Comparison of ENCODE assay signal across 19 cellular contexts in genomic region chr7:115634633-115635032, GRCh38.
DNase-seq lines count a peak whose midpoint lies in the region; ATAC-seq and TF ChIP-seq lines count a peak whose summit lies in the region.
"Had no signal": no experiment of that assay in that cellular context is flagged by ENCODE, and none has a peak within 500 bp of the region (broad histone marks: within the 10 kb centered on the region; RNA-seq: fewer than 3 reads in every experiment).

No MANE protein-coding gene starts in this region.

- no TSS peak for BruUV-seq in PC-3 (replicated peaks; lab: Mats Ljungman, UMichigan)

- no peak overlapping the region for H3K27ac Mint-ChIP-seq in activated CD4-positive, alpha-beta T cell treated with anti-CD3 and anti-CD28 coated beads for 36 hours
- H3K27ac Mint-ChIP-seq: activated B cell treated with CpG ODN at 0.5 μM for 24 hours; activated CD8-positive, alpha-beta memory T cell treated with anti-CD3 and anti-CD28 coated beads, Interleukin-2, amount 10 ng/mL, durations not matched to agents 7 days and 5 days; dendritic cell treated with granulocyte-macrophage colony-stimulating factor and Interleukin-4, amounts not matched to agents 40 ng/mL and 50 ng/mL, for 4 days; naive thymus-derived CD4-positive, alpha-beta T cell had no signal

- H3K4me2 ChIP-seq in PC-3 (ENCODE audit: low read length) = peak overlapping the region; percentile 63
- peak overlapping the region; percentile 43 for H3K4me2 ChIP-seq in hepatocyte

- no peaks in the 10 kb centered on the region for H3K27me3 Mint-ChIP-seq in activated CD4-positive, alpha-beta T cell treated with anti-CD3 and anti-CD28 coated beads for 36 hours
- H3K27me3 Mint-ChIP-seq: activated B cell treated with CpG ODN at 0.5 μM for 24 hours; activated CD8-positive, alpha-beta memory T cell treated with anti-CD3 and anti-CD28 coated beads, Interleukin-2, amount 10 ng/mL, durations not matched to agents 7 days and 5 days; dendritic cell treated with granulocyte-macrophage colony-stimulating factor and Interleukin-4, amounts not matched to agents 40 ng/mL and 50 ng/mL, for 4 days; naive thymus-derived CD4-positive, alpha-beta T cell had no signal

- no peaks in the 10 kb centered on the region for H3F3A ChIP-seq in PC-3 (ENCODE audit: low read length, unreplicated experiment)

- no peaks in the 10 kb centered on the region for H3K9me3 ChIP-seq in PC-3 (ENCODE audit: low read length)
- H3K9me3 ChIP-seq in hepatocyte (ENCODE audit: low read depth) = no peaks in the 10 kb centered on the region
- H3K9me3 ChIP-seq: HAP-1, prostate gland had no signal

- H4K20me1 ChIP-seq in PC-3 (ENCODE audit: low read length) = no peaks in the 10 kb centered on the region
- H4K20me1 ChIP-seq in hepatocyte (ENCODE audit: insufficient read depth, poor library complexity, severe bottlenecking) = no peaks in the 10 kb centered on the region

- intact Hi-C loops in PC-3 (cut with micrococcal nuclease) = no loop called here
- intact Hi-C loops in activated CD4-positive, alpha-beta T cell treated with anti-CD3 and anti-CD28 coated beads for 36 hours (cut with DNase I, micrococcal nuclease) = no loop called here

- H3K4me1 ChIP-seq in PC-3 (ENCODE audit: insufficient read depth, low read length) = peaks cover 11% of the 10 kb centered on the region
- peaks cover 18% of the 10 kb centered on the region for H3K4me1 ChIP-seq in hepatocyte (ENCODE audit: insufficient read depth)
- H3K4me1 ChIP-seq: HAP-1, prostate gland had no signal

- POLR2A ChIA-PET in PC-3 (lab: Charles Lee; ENCODE audit: unreplicated experiment) = interaction anchor here (0.6 to 0.7 kb wide), 3 partner anchors 33 to 403 kb away, joined by 3 to 4 read pairs (median 3); no protein-coding TSS in a partner anchor
- POLR2A ChIA-PET in activated CD4-positive, alpha-beta T cell treated with anti-CD3 and anti-CD28 coated beads for 36 hours (lab: Charles Lee) = no interaction called here

- H3K4me3 ChIP-seq in LNCaP clone FGC (ENCODE audit: low read depth, low read length) (no peak overlapping the region), PC-3 (ENCODE audit: low read length) (no peak overlapping the region), hepatocyte (no peak overlapping the region)
- H3K4me3 ChIP-seq: HAP-1, prostate gland had no signal

- no peak overlapping the region for H2AFZ ChIP-seq in PC-3 (ENCODE audit: low read length)
- no peak overlapping the region for H2AFZ ChIP-seq in hepatocyte

- H3K4me3 Mint-ChIP-seq in activated CD4-positive, alpha-beta T cell treated with anti-CD3 and anti-CD28 coated beads for 36 hours = no peak overlapping the region
- H3K4me3 Mint-ChIP-seq: activated B cell treated with CpG ODN at 0.5 μM for 24 hours; activated CD8-positive, alpha-beta memory T cell treated with anti-CD3 and anti-CD28 coated beads, Interleukin-2, amount 10 ng/mL, durations not matched to agents 7 days and 5 days; dendritic cell treated with granulocyte-macrophage colony-stimulating factor and Interleukin-4, amounts not matched to agents 40 ng/mL and 50 ng/mL, for 4 days; naive thymus-derived CD4-positive, alpha-beta T cell had no signal

- no peaks in the 10 kb centered on the region for H3K9me3 Mint-ChIP-seq in activated CD4-positive, alpha-beta T cell treated with anti-CD3 and anti-CD28 coated beads for 36 hours (ENCODE audit: low read depth)
- H3K9me3 Mint-ChIP-seq: activated B cell treated with CpG ODN at 0.5 μM for 24 hours; dendritic cell treated with granulocyte-macrophage colony-stimulating factor and Interleukin-4, amounts not matched to agents 40 ng/mL and 50 ng/mL, for 4 days had no signal

- DNase-seq in DMS53 (lab: John Stamatoyannopoulos, UW) (peak; percentile 96), LNCaP clone FGC (ENCODE audit: low read depth) (peak; percentile 15), PC-3 (peak; percentile 83), hepatocyte (ENCODE audit: low spot score) (peak; percentile 28), NCI-H1694 treated with DMSO at 0.1 percent for 48 hours (lab: John Stamatoyannopoulos, UW) (no peak)
- DNase-seq in activated CD4-positive, alpha-beta T cell treated with anti-CD3 and anti-CD28 coated beads for 36 hours = no peak
- DNase-seq: activated B cell treated with CpG ODN at 0.5 μM for 24 hours; activated CD8-positive, alpha-beta memory T cell treated with anti-CD3 and anti-CD28 coated beads, Interleukin-2, amount 10 ng/mL, durations not matched to agents 7 days and 5 days; activated effector memory CD4-positive, alpha-beta T cell treated with anti-CD3 and anti-CD28 coated beads, Interleukin-2, amount 50 U/mL, for 16 hours; left ventricle myocardium superior; naive thymus-derived CD4-positive, alpha-beta T cell; NCI-H2171 treated with DMSO at 0.1 percent for 48 hours; RPMI8226; T-helper 1 cell had no signal

- H3K4me1 Mint-ChIP-seq in activated CD4-positive, alpha-beta T cell treated with anti-CD3 and anti-CD28 coated beads for 36 hours = no peaks in the 10 kb centered on the region
- H3K4me1 Mint-ChIP-seq: activated B cell treated with CpG ODN at 0.5 μM for 24 hours; activated CD8-positive, alpha-beta memory T cell treated with anti-CD3 and anti-CD28 coated beads, Interleukin-2, amount 10 ng/mL, durations not matched to agents 7 days and 5 days; naive thymus-derived CD4-positive, alpha-beta T cell had no signal

- no peak overlapping the region for H3K9ac ChIP-seq in PC-3 (ENCODE audit: low read length)

- peak overlapping the region; percentile 32 for H3K27ac ChIP-seq in PC-3 (ENCODE audit: low read length)
- H3K27ac ChIP-seq in hepatocyte = no peak overlapping the region
- H3K27ac ChIP-seq: prostate gland had no signal

- ATAC-seq in PC-3 (peak; percentile 99), GM21528 (IDR thresholded peaks at IDR 0.05; ENCODE audit: low FRiP score, unreplicated experiment) (no peak), HG02642 (IDR thresholded peaks at IDR 0.05; ENCODE audit: poor library complexity, unreplicated experiment) (no peak)
- no peak for ATAC-seq in activated CD4-positive, alpha-beta T cell treated with anti-CD3 and anti-CD28 coated beads for 36 hours
- ATAC-seq: activated CD8-positive, alpha-beta memory T cell treated with anti-CD3 and anti-CD28 coated beads, Interleukin-2, amount 10 ng/mL, durations not matched to agents 7 days and 5 days; left ventricle myocardium superior; naive thymus-derived CD4-positive, alpha-beta T cell had no signal

- H3K79me2 ChIP-seq in PC-3 (ENCODE audit: low read length) (no peaks in the 10 kb centered on the region), hepatocyte (no peaks in the 10 kb centered on the region)

- H3K36me3 ChIP-seq in PC-3 (ENCODE audit: low read depth, low read length) (no peaks in the 10 kb centered on the region), hepatocyte (replicated peaks; ENCODE audit: insufficient read depth, low read depth) (no peaks in the 10 kb centered on the region)
- H3K36me3 ChIP-seq: HAP-1, prostate gland had no signal

- TF ChIP-seq CTCF in LNCaP clone FGC (IDR thresholded peaks at IDR 0.05; ENCODE audit: control insufficient read depth, extremely low read depth, insufficient read depth) = no peak
- TF ChIP-seq CTCF in PC-3 (conservative IDR thresholded peaks at IDR 0.05; ENCODE audit: low read depth, low read length) = no peak
- no peak for TF ChIP-seq CTCF in hepatocyte (IDR thresholded peaks at IDR 0.05; ENCODE audit: poor library complexity)

- H3K36me3 Mint-ChIP-seq in activated CD4-positive, alpha-beta T cell treated with anti-CD3 and anti-CD28 coated beads for 36 hours (ENCODE audit: low read depth) = no peaks in the 10 kb centered on the region
- H3K36me3 Mint-ChIP-seq: activated CD8-positive, alpha-beta memory T cell treated with anti-CD3 and anti-CD28 coated beads, Interleukin-2, amount 10 ng/mL, durations not matched to agents 7 days and 5 days; naive thymus-derived CD4-positive, alpha-beta T cell had no signal

- 9% methylated on average over 4 of the region's 4 CpGs for WGBS in hepatocyte (ENCODE audit: low lambda C conversion rate, missing lambda C conversion rate)

- H3K9me2 ChIP-seq in PC-3 (replicated peaks; ENCODE audit: low read length) = no peaks in the 10 kb centered on the region
- no peaks in the 10 kb centered on the region for H3K9me2 ChIP-seq in hepatocyte (replicated peaks; ENCODE audit: insufficient read depth)

- CTCF ChIA-PET in PC-3 (lab: Charles Lee) = no interaction called here
- CTCF ChIA-PET in activated CD4-positive, alpha-beta T cell treated with anti-CD3 and anti-CD28 coated beads for 36 hours (lab: Charles Lee) = no interaction called here

- no peaks in the 10 kb centered on the region for H3K27me3 ChIP-seq in PC-3 (ENCODE audit: low read length)
- no peaks in the 10 kb centered on the region for H3K27me3 ChIP-seq in hepatocyte

Comparison
In these comparisons a context has a peak if more than half of its experiments do, and no peak if none do; other contexts are left out.
1. DNase-seq: peak in DMS53 (single experiment), LNCaP clone FGC (single experiment), PC-3 (single experiment) and hepatocyte (single experiment); none in NCI-H1694 treated with DMSO at 0.1 percent for 48 hours (single experiment) and activated CD4-positive, alpha-beta T cell treated with anti-CD3 and anti-CD28 coated beads for 36 hours (single experiment).